In genomic region chr3:13715961-13716360, GRCh38 we compare ENCODE assay signal across 22 cellular contexts.
DNase-seq lines count a peak whose midpoint lies in the region; TF ChIP-seq lines count a peak whose summit lies in the region.
"Had no signal": no experiment of that assay in that cellular context is flagged by ENCODE, and none has a peak within 500 bp of the region (broad histone marks: within the 10 kb centered on the region; RNA-seq: fewer than 3 reads in every experiment).

No MANE protein-coding gene starts in this region.

- H3K4me1 ChIP-seq in endodermal cell (ENCODE audit: control insufficient read depth, insufficient read depth, low read length) (no peaks in the 10 kb centered on the region), transverse colon (no peaks in the 10 kb centered on the region)
- H3K4me1 ChIP-seq: BLaER1 treated with 17β-estradiol and CSF1 and Interleukin-3, amounts not matched to agents 10 nM and 100 nM; heart right ventricle; lower lobe of right lung had no signal

- in situ Hi-C loops in transverse colon (cut with MboI; ENCODE audit: low pct_ligation_motif_present in 1 of 4, low pct_unique_long_range_greater_than_20kb in 1 of 4, low sequenced_read_pairs in 3 of 4) = no loop called here

- POLR2A ChIA-PET in GM10248 (lab: Yijun Ruan, JAX) = no interaction called here

- H3K4me3 ChIP-seq in endodermal cell (ENCODE audit: low read length) (no peak overlapping the region), transverse colon (no peak overlapping the region)
- H3K4me3 ChIP-seq: BLaER1 treated with 17β-estradiol and CSF1 and Interleukin-3, amounts not matched to agents 10 nM and 100 nM; heart right ventricle; lower lobe of right lung; mucosa of descending colon had no signal

- H3K36me3 ChIP-seq in endodermal cell (ENCODE audit: control insufficient read depth, insufficient read depth, low read length) (no peaks in the 10 kb centered on the region), transverse colon (no peaks in the 10 kb centered on the region)
- H3K36me3 ChIP-seq: BLaER1 treated with 17β-estradiol and CSF1 and Interleukin-3, amounts not matched to agents 10 nM and 100 nM; heart right ventricle; lower lobe of right lung; WERI-Rb-1 had no signal

- no peak for TF ChIP-seq EP300 in transverse colon (IDR thresholded peaks at IDR 0.05; ENCODE audit: low read depth)

- TF ChIP-seq CTCF in GM10248 (IDR thresholded peaks at IDR 0.05; ENCODE audit: control extremely low read depth, extremely low read depth, low read depth, missing control alignments) (no peak), endodermal cell (conservative IDR thresholded peaks at IDR 0.05) (no peak), GM10266 (IDR thresholded peaks at IDR 0.05; ENCODE audit: control insufficient read depth, insufficient read depth, low read depth, missing control alignments) (no peak), transverse colon (IDR thresholded peaks at IDR 0.05) (no peak)

- no peaks in the 10 kb centered on the region for H3K36me3 Mint-ChIP-seq in endodermal cell (ENCODE audit: low read depth)
- H3K36me3 Mint-ChIP-seq: IgD-negative memory B cell had no signal

- H3K9me3 Mint-ChIP-seq in endodermal cell = peaks cover 15% of the 10 kb centered on the region

- H3K27ac Mint-ChIP-seq in endodermal cell = no peak overlapping the region
- H3K27ac Mint-ChIP-seq: stimulated activated naive CD8-positive, alpha-beta T cell treated with anti-CD3 and anti-CD28 coated beads, Interleukin-15, Interleukin-2, amounts not matched to agents 100 ng/mL and 50 ng/mL, for 24 hours had no signal

- no peak overlapping the region for H3K4me3 Mint-ChIP-seq in endodermal cell
- H3K4me3 Mint-ChIP-seq: IgD-negative memory B cell; stimulated activated naive CD8-positive, alpha-beta T cell treated with anti-CD3 and anti-CD28 coated beads, Interleukin-15, Interleukin-2, amounts not matched to agents 100 ng/mL and 50 ng/mL, for 24 hours had no signal

- H3K4me1 Mint-ChIP-seq in endodermal cell = peaks cover 2% of the 10 kb centered on the region
- H3K4me1 Mint-ChIP-seq: IgD-negative memory B cell had no signal

- H3K27me3 ChIP-seq in endodermal cell (ENCODE audit: control insufficient read depth, insufficient read depth, low read length, poor library complexity, severe bottlenecking) = no peaks in the 10 kb centered on the region
- H3K27me3 ChIP-seq in transverse colon = no peaks in the 10 kb centered on the region
- H3K27me3 ChIP-seq: BLaER1 treated with 17β-estradiol and CSF1 and Interleukin-3, amounts not matched to agents 10 nM and 100 nM; heart right ventricle had no signal

- peaks cover 28% of the 10 kb centered on the region for H3K27me3 Mint-ChIP-seq in endodermal cell (ENCODE audit: insufficient read depth)

- no peak overlapping the region for H3K27ac ChIP-seq in endodermal cell (ENCODE audit: low read depth, low read length)
- no peak overlapping the region for H3K27ac ChIP-seq in transverse colon
- H3K27ac ChIP-seq: BLaER1 treated with 17β-estradiol and CSF1 and Interleukin-3, amounts not matched to agents 10 nM and 100 nM; heart right ventricle; lower lobe of right lung; WERI-Rb-1 had no signal

- H3K9me3 ChIP-seq in endodermal cell (ENCODE audit: control insufficient read depth, low read length) (no peaks in the 10 kb centered on the region), transverse colon (no peaks in the 10 kb centered on the region)
- H3K9me3 ChIP-seq: lower lobe of right lung, mucosa of descending colon had no signal

- CTCF ChIA-PET in GM10248 (lab: Yijun Ruan, JAX) = no interaction called here

- DNase-seq in GM10248 (ENCODE audit: extremely low spot score) = peak; percentile 1
- peak; percentile 4 for DNase-seq in HuH-7 (ENCODE audit: low spot score)
- peak; percentile 20 for DNase-seq in endodermal cell
- DNase-seq in stimulated activated CD8-positive, alpha-beta memory T cell treated with anti-CD3 and anti-CD28 coated beads, Interleukin-4, amount 100 ng/mL, for 48 hours = peak; percentile 13
- no peak for DNase-seq in hippocampal formation (lab: John Stamatoyannopoulos, UW)
- DNase-seq in GM10266 (ENCODE audit: extremely low spot score) = no peak
- no peak for DNase-seq in transverse colon
- DNase-seq: activated CD4-positive, alpha-beta T cell treated with anti-CD3 and anti-CD28 coated beads for 48 hours; activated naive CD4-positive, alpha-beta T cell; central memory CD4-positive, alpha-beta T cell; dermis blood vessel endothelial cell; lower lobe of right lung; mucosa of descending colon; NCI-H1092; NCI-H1694 treated with DMSO at 0.1 percent for 48 hours; small intestine; T-helper 9 cell; WERI-Rb-1 had no signal

- TF ChIP-seq POLR2A in transverse colon (IDR thresholded peaks at IDR 0.05) = no peak

- H3K9ac ChIP-seq in endodermal cell (ENCODE audit: extremely low read depth, low read length, poor library complexity, severe bottlenecking) = no peak overlapping the region
- H3K9ac ChIP-seq: BLaER1 treated with 17β-estradiol and CSF1 and Interleukin-3, amounts not matched to agents 10 nM and 100 nM had no signal

- intact Hi-C loops in transverse colon (cut with DNase I; ENCODE audit: low total_unique reads) = no loop called here

- WGBS in endodermal cell (ENCODE audit: insufficient coverage in 1 of 2, insufficient read length in 1 of 2), 2 experiments = 93 to 96% methylated on average over 4 of the region's 4 CpGs
- WGBS in transverse colon (ENCODE audit: low coverage in 1 of 2), 2 donors = 82 to 90% methylated on average over 2 to 4 of the region's 4 CpGs

Comparison
In these comparisons a context has a peak if more than half of its experiments do, and no peak if none do; other contexts are left out.
1. DNase-seq: peak in GM10248 (single experiment), HuH-7 (single experiment), endodermal cell (single experiment) and stimulated activated CD8-positive, alpha-beta memory T cell treated with anti-CD3 and anti-CD28 coated beads, Interleukin-4, amount 100 ng/mL, for 48 hours (single experiment); none in hippocampal formation (0 of 2), GM10266 (single experiment) and transverse colon (single experiment).